1 cellular context compared by ENCODE assay signal in the genomic region with DNA sequence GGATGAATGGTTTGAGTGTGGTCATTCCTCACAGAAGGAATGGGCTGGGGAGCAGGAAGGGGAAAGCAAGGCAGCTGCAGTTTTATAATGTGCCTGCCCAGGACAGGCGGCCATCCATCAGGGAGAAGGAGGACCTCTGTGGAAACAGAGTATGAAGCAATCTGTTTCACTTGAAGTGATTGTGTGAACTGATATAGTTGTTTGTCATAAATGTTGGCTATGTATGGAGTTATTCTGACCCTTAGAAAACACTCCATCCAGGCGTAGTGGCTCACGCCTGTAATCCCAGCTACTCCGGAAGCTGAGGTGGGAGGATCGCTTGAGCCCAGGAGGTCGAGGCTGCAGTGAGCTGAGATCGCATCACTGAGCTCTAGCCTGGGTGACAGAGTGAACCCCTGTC.
TF ChIP-seq lines count a peak whose summit lies in the region.

No MANE protein-coding gene starts in this region.

TF ChIP-seq in K562, 482 proteins besides CTCF, POLR2A, EP300 and RAD21 (continues in another document):
- TF ChIP-seq, protein P1, sequence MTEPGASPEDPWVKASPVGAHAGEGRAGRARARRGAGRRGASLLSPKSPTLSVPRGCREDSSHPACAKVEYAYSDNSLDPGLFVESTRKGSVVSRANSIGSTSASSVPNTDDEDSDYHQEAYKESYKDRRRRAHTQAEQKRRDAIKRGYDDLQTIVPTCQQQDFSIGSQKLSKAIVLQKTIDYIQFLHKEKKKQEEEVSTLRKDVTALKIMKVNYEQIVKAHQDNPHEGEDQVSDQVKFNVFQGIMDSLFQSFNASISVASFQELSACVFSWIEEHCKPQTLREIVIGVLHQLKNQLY (CRISPR knock-in tag; conservative IDR thresholded peaks at IDR 0.05): no peak
- TF ChIP-seq DPF2 (IDR thresholded peaks at IDR 0.05) (0 out of 2 replicates have a peak, but pooled peaks have one; percentile 23), NRF1 (conservative IDR thresholded peaks at IDR 0.05 in 1 of 2, IDR thresholded peaks at IDR 0.05 in 1 of 2) (peak in 1 of 2 experiments; percentile 12; a peak in 2 of 4 replicates), NR2C1 (IDR thresholded peaks at IDR 0.05) (no peak), NR2C1 (tag; IDR thresholded peaks at IDR 0.05) (no peak), RCOR1 (IDR thresholded peaks at IDR 0.05; ENCODE audit: borderline replicate concordance in 1 of 2, low read depth in 2 of 2, low read length in 2 of 2) (no peak), CEBPB (tag; IDR thresholded peaks at IDR 0.05) (peak; percentile 82), SRF (CRISPR knock-in tag; IDR thresholded peaks at IDR 0.05) (0 out of 4 replicates have a peak, but pooled peaks of 1 of the 2 experiments have one; percentile 44), NONO (IDR thresholded peaks at IDR 0.05; ENCODE audit: low read depth in 2 of 2, low read length in 1 of 2) (no peak), PML (IDR thresholded peaks at IDR 0.05; ENCODE audit: low read length) (no peak), SMAD2 (IDR thresholded peaks at IDR 0.05; ENCODE audit: low read depth, low read length) (no peak), PHF21A (IDR thresholded peaks at IDR 0.05; ENCODE audit: borderline replicate concordance, low read depth) (no peak), ELF1 (tag; IDR thresholded peaks at IDR 0.05) (no peak), MCM3 (IDR thresholded peaks at IDR 0.05) (no peak), CTBP1 (IDR thresholded peaks at IDR 0.05; ENCODE audit: borderline replicate concordance) (peak; percentile 57; the same call in 1 of the 2 replicates), SIN3A (IDR thresholded peaks at IDR 0.05; ENCODE audit: borderline replicate concordance in 2 of 2, control insufficient read depth in 1 of 2, low read depth in 2 of 2, low read length in 2 of 2) (no peak), BRD9 (IDR thresholded peaks at IDR 0.05; ENCODE audit: low read depth, partially characterized antibody) (no peak), CEBPG (CRISPR knock-in tag; IDR thresholded peaks at IDR 0.05) (peak; percentile 54; the same call in 1 of the 2 replicates), CEBPG (tag; conservative IDR thresholded peaks at IDR 0.05 in 1 of 2, IDR thresholded peaks at IDR 0.05 in 1 of 2) (peak; percentile 93 to 94), CHCHD3 (CRISPR knock-in tag; IDR thresholded peaks at IDR 0.05) (no peak), SRSF7 (optimal IDR thresholded peaks at IDR 0.05; ENCODE audit: low read depth, low read length) (no peak), MYBL2 (IDR thresholded peaks at IDR 0.05; ENCODE audit: low read depth) (no peak), MYBL2 (CRISPR knock-in tag; IDR thresholded peaks at IDR 0.05; ENCODE audit: borderline replicate concordance) (no peak), LARP7 (IDR thresholded peaks at IDR 0.05) (no peak), XRCC3 (IDR thresholded peaks at IDR 0.05) (no peak), RBM39 (optimal IDR thresholded peaks at IDR 0.05; ENCODE audit: low read depth, low read length) (no peak), ZNF589 (CRISPR knock-in tag; IDR thresholded peaks at IDR 0.05; ENCODE audit: low read depth) (no peak), RFX5 (IDR thresholded peaks at IDR 0.05; ENCODE audit: low read depth, low read length) (no peak), ZNF695 (CRISPR knock-in tag; IDR thresholded peaks at IDR 0.05) (no peak), PRPF4 (IDR thresholded peaks at IDR 0.05; ENCODE audit: insufficient read depth, low read depth, low read length, poor library complexity, severe bottlenecking) (no peak), CHD4 (IDR thresholded peaks at IDR 0.05; ENCODE audit: insufficient read depth, insufficient replicate concordance, low read depth, low read length, poor library complexity, severe bottlenecking) (no peak)
- TF ChIP-seq, protein P2, sequence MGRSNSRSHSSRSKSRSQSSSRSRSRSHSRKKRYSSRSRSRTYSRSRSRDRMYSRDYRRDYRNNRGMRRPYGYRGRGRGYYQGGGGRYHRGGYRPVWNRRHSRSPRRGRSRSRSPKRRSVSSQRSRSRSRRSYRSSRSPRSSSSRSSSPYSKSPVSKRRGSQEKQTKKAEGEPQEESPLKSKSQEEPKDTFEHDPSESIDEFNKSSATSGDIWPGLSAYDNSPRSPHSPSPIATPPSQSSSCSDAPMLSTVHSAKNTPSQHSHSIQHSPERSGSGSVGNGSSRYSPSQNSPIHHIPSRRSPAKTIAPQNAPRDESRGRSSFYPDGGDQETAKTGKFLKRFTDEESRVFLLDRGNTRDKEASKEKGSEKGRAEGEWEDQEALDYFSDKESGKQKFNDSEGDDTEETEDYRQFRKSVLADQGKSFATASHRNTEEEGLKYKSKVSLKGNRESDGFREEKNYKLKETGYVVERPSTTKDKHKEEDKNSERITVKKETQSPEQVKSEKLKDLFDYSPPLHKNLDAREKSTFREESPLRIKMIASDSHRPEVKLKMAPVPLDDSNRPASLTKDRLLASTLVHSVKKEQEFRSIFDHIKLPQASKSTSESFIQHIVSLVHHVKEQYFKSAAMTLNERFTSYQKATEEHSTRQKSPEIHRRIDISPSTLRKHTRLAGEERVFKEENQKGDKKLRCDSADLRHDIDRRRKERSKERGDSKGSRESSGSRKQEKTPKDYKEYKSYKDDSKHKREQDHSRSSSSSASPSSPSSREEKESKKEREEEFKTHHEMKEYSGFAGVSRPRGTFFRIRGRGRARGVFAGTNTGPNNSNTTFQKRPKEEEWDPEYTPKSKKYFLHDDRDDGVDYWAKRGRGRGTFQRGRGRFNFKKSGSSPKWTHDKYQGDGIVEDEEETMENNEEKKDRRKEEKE (IDR thresholded peaks at IDR 0.05; ENCODE audit: borderline replicate concordance in 1 of 2, control insufficient read depth in 1 of 2, low read depth in 2 of 2, low read length in 1 of 2): no peak
- TF ChIP-seq, protein P3, sequence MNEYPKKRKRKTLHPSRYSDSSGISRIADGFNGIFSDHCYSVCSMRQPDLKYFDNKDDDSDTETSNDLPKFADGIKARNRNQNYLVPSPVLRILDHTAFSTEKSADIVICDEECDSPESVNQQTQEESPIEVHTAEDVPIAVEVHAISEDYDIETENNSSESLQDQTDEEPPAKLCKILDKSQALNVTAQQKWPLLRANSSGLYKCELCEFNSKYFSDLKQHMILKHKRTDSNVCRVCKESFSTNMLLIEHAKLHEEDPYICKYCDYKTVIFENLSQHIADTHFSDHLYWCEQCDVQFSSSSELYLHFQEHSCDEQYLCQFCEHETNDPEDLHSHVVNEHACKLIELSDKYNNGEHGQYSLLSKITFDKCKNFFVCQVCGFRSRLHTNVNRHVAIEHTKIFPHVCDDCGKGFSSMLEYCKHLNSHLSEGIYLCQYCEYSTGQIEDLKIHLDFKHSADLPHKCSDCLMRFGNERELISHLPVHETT (CRISPR knock-in tag; conservative IDR thresholded peaks at IDR 0.05 in 1 of 2, IDR thresholded peaks at IDR 0.05 in 1 of 2): no peak
- TF ChIP-seq, protein P4, sequence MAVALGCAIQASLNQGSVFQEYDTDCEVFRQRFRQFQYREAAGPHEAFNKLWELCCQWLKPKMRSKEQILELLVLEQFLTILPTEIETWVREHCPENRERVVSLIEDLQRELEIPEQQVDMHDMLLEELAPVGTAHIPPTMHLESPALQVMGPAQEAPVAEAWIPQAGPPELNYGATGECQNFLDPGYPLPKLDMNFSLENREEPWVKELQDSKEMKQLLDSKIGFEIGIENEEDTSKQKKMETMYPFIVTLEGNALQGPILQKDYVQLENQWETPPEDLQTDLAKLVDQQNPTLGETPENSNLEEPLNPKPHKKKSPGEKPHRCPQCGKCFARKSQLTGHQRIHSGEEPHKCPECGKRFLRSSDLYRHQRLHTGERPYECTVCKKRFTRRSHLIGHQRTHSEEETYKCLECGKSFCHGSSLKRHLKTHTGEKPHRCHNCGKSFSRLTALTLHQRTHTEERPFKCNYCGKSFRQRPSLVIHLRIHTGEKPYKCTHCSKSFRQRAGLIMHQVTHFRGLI (CRISPR knock-in tag; IDR thresholded peaks at IDR 0.05): no peak
- TF ChIP-seq, protein P5, sequence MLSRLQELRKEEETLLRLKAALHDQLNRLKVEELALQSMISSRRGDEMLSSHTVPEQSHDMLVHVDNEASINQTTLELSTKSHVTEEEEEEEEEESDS (CRISPR knock-in tag; IDR thresholded peaks at IDR 0.05): no peak
- TF ChIP-seq, protein P6, sequence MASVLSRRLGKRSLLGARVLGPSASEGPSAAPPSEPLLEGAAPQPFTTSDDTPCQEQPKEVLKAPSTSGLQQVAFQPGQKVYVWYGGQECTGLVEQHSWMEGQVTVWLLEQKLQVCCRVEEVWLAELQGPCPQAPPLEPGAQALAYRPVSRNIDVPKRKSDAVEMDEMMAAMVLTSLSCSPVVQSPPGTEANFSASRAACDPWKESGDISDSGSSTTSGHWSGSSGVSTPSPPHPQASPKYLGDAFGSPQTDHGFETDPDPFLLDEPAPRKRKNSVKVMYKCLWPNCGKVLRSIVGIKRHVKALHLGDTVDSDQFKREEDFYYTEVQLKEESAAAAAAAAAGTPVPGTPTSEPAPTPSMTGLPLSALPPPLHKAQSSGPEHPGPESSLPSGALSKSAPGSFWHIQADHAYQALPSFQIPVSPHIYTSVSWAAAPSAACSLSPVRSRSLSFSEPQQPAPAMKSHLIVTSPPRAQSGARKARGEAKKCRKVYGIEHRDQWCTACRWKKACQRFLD (CRISPR knock-in tag; IDR thresholded peaks at IDR 0.05): no peak
- TF ChIP-seq, protein P7, sequence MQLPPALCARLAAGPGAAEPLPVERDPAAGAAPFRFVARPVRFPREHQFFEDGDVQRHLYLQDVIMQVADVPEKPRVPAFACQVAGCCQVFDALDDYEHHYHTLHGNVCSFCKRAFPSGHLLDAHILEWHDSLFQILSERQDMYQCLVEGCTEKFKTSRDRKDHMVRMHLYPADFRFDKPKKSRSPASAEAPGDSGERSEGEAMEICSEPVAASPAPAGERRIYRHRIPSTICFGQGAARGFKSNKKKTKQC (CRISPR knock-in tag; IDR thresholded peaks at IDR 0.05): no peak
- TF ChIP-seq, protein P8, sequence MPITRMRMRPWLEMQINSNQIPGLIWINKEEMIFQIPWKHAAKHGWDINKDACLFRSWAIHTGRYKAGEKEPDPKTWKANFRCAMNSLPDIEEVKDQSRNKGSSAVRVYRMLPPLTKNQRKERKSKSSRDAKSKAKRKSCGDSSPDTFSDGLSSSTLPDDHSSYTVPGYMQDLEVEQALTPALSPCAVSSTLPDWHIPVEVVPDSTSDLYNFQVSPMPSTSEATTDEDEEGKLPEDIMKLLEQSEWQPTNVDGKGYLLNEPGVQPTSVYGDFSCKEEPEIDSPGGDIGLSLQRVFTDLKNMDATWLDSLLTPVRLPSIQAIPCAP (CRISPR knock-in tag; IDR thresholded peaks at IDR 0.05; ENCODE audit: borderline replicate concordance): no peak
- TF ChIP-seq, protein P9, sequence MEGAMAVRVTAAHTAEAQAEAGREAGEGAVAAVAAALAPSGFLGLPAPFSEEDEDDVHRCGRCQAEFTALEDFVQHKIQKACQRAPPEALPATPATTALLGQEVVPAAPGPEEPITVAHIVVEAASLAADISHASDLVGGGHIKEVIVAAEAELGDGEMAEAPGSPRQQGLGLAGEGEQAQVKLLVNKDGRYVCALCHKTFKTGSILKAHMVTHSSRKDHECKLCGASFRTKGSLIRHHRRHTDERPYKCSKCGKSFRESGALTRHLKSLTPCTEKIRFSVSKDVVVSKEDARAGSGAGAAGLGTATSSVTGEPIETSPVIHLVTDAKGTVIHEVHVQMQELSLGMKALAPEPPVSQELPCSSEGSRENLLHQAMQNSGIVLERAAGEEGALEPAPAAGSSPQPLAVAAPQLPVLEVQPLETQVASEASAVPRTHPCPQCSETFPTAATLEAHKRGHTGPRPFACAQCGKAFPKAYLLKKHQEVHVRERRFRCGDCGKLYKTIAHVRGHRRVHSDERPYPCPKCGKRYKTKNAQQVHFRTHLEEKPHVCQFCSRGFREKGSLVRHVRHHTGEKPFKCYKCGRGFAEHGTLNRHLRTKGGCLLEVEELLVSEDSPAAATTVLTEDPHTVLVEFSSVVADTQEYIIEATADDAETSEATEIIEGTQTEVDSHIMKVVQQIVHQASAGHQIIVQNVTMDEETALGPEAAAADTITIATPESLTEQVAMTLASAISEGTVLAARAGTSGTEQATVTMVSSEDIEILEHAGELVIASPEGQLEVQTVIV (CRISPR knock-in tag; IDR thresholded peaks at IDR 0.05; ENCODE audit: borderline replicate concordance): no peak
- TF ChIP-seq, protein P10, sequence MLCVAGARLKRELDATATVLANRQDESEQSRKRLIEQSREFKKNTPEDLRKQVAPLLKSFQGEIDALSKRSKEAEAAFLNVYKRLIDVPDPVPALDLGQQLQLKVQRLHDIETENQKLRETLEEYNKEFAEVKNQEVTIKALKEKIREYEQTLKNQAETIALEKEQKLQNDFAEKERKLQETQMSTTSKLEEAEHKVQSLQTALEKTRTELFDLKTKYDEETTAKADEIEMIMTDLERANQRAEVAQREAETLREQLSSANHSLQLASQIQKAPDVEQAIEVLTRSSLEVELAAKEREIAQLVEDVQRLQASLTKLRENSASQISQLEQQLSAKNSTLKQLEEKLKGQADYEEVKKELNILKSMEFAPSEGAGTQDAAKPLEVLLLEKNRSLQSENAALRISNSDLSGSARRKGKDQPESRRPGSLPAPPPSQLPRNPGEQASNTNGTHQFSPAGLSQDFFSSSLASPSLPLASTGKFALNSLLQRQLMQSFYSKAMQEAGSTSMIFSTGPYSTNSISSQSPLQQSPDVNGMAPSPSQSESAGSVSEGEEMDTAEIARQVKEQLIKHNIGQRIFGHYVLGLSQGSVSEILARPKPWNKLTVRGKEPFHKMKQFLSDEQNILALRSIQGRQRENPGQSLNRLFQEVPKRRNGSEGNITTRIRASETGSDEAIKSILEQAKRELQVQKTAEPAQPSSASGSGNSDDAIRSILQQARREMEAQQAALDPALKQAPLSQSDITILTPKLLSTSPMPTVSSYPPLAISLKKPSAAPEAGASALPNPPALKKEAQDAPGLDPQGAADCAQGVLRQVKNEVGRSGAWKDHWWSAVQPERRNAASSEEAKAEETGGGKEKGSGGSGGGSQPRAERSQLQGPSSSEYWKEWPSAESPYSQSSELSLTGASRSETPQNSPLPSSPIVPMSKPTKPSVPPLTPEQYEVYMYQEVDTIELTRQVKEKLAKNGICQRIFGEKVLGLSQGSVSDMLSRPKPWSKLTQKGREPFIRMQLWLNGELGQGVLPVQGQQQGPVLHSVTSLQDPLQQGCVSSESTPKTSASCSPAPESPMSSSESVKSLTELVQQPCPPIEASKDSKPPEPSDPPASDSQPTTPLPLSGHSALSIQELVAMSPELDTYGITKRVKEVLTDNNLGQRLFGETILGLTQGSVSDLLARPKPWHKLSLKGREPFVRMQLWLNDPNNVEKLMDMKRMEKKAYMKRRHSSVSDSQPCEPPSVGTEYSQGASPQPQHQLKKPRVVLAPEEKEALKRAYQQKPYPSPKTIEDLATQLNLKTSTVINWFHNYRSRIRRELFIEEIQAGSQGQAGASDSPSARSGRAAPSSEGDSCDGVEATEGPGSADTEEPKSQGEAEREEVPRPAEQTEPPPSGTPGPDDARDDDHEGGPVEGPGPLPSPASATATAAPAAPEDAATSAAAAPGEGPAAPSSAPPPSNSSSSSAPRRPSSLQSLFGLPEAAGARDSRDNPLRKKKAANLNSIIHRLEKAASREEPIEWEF (CRISPR knock-in tag; IDR thresholded peaks at IDR 0.05): no peak
- TF ChIP-seq, protein P11, sequence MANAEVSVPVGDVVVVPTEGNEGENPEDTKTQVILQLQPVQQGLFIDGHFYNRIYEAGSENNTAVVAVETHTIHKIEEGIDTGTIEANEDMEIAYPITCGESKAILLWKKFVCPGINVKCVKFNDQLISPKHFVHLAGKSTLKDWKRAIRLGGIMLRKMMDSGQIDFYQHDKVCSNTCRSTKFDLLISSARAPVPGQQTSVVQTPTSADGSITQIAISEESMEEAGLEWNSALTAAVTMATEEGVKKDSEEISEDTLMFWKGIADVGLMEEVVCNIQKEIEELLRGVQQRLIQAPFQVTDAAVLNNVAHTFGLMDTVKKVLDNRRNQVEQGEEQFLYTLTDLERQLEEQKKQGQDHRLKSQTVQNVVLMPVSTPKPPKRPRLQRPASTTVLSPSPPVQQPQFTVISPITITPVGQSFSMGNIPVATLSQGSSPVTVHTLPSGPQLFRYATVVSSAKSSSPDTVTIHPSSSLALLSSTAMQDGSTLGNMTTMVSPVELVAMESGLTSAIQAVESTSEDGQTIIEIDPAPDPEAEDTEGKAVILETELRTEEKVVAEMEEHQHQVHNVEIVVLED (CRISPR knock-in tag; IDR thresholded peaks at IDR 0.05): no peak
